Comparison of ENCODE assay signal across 19 cellular contexts in the genomic region with DNA sequence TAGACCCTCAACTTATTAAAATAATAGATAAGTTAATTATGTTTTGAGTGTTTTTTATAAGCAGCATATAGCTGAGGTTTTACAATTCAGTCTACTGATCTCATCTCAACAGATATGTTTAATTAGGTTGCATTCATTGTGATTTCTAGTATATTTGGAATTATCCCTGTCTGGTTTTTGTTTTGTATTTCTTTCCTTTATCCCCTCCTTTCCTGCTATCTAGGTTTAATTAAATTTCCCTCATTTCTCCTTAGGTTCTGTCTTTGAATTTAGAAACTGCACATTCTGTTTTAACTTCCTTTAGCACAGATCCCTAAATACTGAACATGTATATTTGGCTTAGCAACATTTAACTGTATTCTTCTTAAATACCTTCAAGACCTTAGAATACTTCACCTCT. TPM values are rescaled to one million over a fixed set of nuclear protein-coding genes. Genes with fewer than 3 reads are reported as not detected.
DNase-seq lines count a peak whose midpoint lies in the region; ATAC-seq and TF ChIP-seq lines count a peak whose summit lies in the region.
"Had no signal": no experiment of that assay in that cellular context is flagged by ENCODE, and none has a peak within 500 bp of the region (broad histone marks: within the 10 kb centered on the region; RNA-seq: fewer than 3 reads in every experiment).

No MANE protein-coding gene starts in this region.

- ATAC-seq in CD4-positive, CD25-positive, alpha-beta regulatory T cell (ENCODE audit: low read depth in 2 of 2) = no peak
- ATAC-seq in activated B cell treated with CpG ODN at 0.5 μM for 24 hours (ENCODE audit: low read depth) = no peak

- in situ Hi-C loops in G401 (cut with HindIII; ENCODE audit: low sequenced_read_pairs) = no loop called here

- H3K9me3 Mint-ChIP-seq in T-helper 1 cell treated with Interleukin-12 subunit alpha and Interleukin-12 subunit beta and Interleukin-4 antibody, amounts not matched to agents 30 μg/mL and 1 μg/mL, for 36 hours = no peaks in the 10 kb centered on the region
- no peaks in the 10 kb centered on the region for H3K9me3 Mint-ChIP-seq in CD4-positive, CD25-positive, alpha-beta regulatory T cell
- no peaks in the 10 kb centered on the region for H3K9me3 Mint-ChIP-seq in activated B cell treated with CpG ODN at 0.5 μM for 24 hours
- no peaks in the 10 kb centered on the region for H3K9me3 Mint-ChIP-seq in dendritic cell treated with granulocyte-macrophage colony-stimulating factor and Interleukin-4, amounts not matched to agents 40 ng/mL and 50 ng/mL, for 4 days
- H3K9me3 Mint-ChIP-seq: HFFc6 had no signal

- intact Hi-C loops in activated B cell treated with CpG ODN at 0.5 μM for 24 hours (cut with micrococcal nuclease) = no loop called here
- intact Hi-C loops in dendritic cell treated with granulocyte-macrophage colony-stimulating factor and Interleukin-4, amounts not matched to agents 40 ng/mL and 50 ng/mL, for 4 days (cut with micrococcal nuclease) = no loop called here
- intact Hi-C loops in thyroid gland (cut with DNase I) = no loop called here

- DNase-seq in T-helper 1 cell (no peak), activated B cell treated with CpG ODN at 0.5 μM for 24 hours (no peak), G401 (ENCODE audit: low spot score) (no peak), thyroid gland (no peak), NCI-H2171 (lab: John Stamatoyannopoulos, UW) (no peak)
- no peak for DNase-seq in CD4-positive, CD25-positive, alpha-beta regulatory T cell
- DNase-seq: DMS 273 treated with DMSO at 0.1 percent for 48 hours, HFFc6, KBM-7, NCI-H1048, NCI-H146, NCI-H2081 treated with DMSO at 0.1 percent for 48 hours, NCI-H226, NCI-H526 treated with DMSO at 0.1 percent for 48 hours had no signal

- H3K4me3 ChIP-seq in CD4-positive, CD25-positive, alpha-beta regulatory T cell (ENCODE audit: low read depth, low read length) = no peak overlapping the region
- no peak overlapping the region for H3K4me3 ChIP-seq in thyroid gland (replicated peaks in 1 of 3)

- H3K36me3 ChIP-seq in CD4-positive, CD25-positive, alpha-beta regulatory T cell (ENCODE audit: control insufficient read depth, insufficient read depth, low read length) = peaks cover 48% of the 10 kb centered on the region
- H3K36me3 ChIP-seq in thyroid gland = peaks cover 3 to 4% of the 10 kb centered on the region in 2 donors

- CTCF ChIA-PET in activated B cell treated with CpG ODN at 0.5 μM for 24 hours (lab: Charles Lee) = no interaction called here

- H3K27me3 Mint-ChIP-seq in T-helper 1 cell treated with Interleukin-12 subunit alpha and Interleukin-12 subunit beta and Interleukin-4 antibody, amounts not matched to agents 30 μg/mL and 1 μg/mL, for 36 hours (ENCODE audit: low read depth) = no peaks in the 10 kb centered on the region
- no peaks in the 10 kb centered on the region for H3K27me3 Mint-ChIP-seq in CD4-positive, CD25-positive, alpha-beta regulatory T cell
- no peaks in the 10 kb centered on the region for H3K27me3 Mint-ChIP-seq in activated B cell treated with CpG ODN at 0.5 μM for 24 hours
- H3K27me3 Mint-ChIP-seq in dendritic cell treated with granulocyte-macrophage colony-stimulating factor and Interleukin-4, amounts not matched to agents 40 ng/mL and 50 ng/mL, for 4 days = no peaks in the 10 kb centered on the region

- no peak for TF ChIP-seq POLR2A in thyroid gland (IDR thresholded peaks at IDR 0.05)

- H3K27ac Mint-ChIP-seq in T-helper 1 cell treated with Interleukin-12 subunit alpha and Interleukin-12 subunit beta and Interleukin-4 antibody, amounts not matched to agents 30 μg/mL and 1 μg/mL, for 36 hours = peak overlapping the region; percentile 23
- peak overlapping the region; percentile 37 to 72 (median 50) for H3K27ac Mint-ChIP-seq in CD4-positive, CD25-positive, alpha-beta regulatory T cell
- peak overlapping the region; percentile 16 for H3K27ac Mint-ChIP-seq in activated B cell treated with CpG ODN at 0.5 μM for 24 hours
- H3K27ac Mint-ChIP-seq in dendritic cell treated with granulocyte-macrophage colony-stimulating factor and Interleukin-4, amounts not matched to agents 40 ng/mL and 50 ng/mL, for 4 days = peak overlapping the region; percentile 18
- H3K27ac Mint-ChIP-seq: HFFc6 had no signal

- TF ChIP-seq CTCF in activated B cell treated with CpG ODN at 0.5 μM for 24 hours (IDR thresholded peaks at IDR 0.05) (no peak), thyroid gland (IDR thresholded peaks at IDR 0.05) (no peak)

- H3K4me1 ChIP-seq in CD4-positive, CD25-positive, alpha-beta regulatory T cell (ENCODE audit: control insufficient read depth, insufficient read depth, low read length, poor library complexity, severe bottlenecking) = peaks cover 30% of the 10 kb centered on the region
- H3K4me1 ChIP-seq in thyroid gland = no peaks in the 10 kb centered on the region

- H3K9me3 ChIP-seq in CD4-positive, CD25-positive, alpha-beta regulatory T cell (ENCODE audit: control insufficient read depth in 2 of 2, low read length in 2 of 2) = no peaks in the 10 kb centered on the region
- H3K9me3 ChIP-seq in thyroid gland = no peaks in the 10 kb centered on the region

- peak overlapping the region; percentile 30 for H3K27ac ChIP-seq in CD4-positive, CD25-positive, alpha-beta regulatory T cell (ENCODE audit: insufficient read depth, low read length, poor library complexity, severe bottlenecking)
- H3K27ac ChIP-seq in thyroid gland = no peak overlapping the region
- H3K27ac ChIP-seq: 22Rv1, RWPE1 had no signal

- no peak overlapping the region for H3K4me3 Mint-ChIP-seq in T-helper 1 cell treated with Interleukin-12 subunit alpha and Interleukin-12 subunit beta and Interleukin-4 antibody, amounts not matched to agents 30 μg/mL and 1 μg/mL, for 36 hours
- H3K4me3 Mint-ChIP-seq in CD4-positive, CD25-positive, alpha-beta regulatory T cell = peak overlapping the region in 1 of 4 donors; percentile 21
- no peak overlapping the region for H3K4me3 Mint-ChIP-seq in activated B cell treated with CpG ODN at 0.5 μM for 24 hours
- H3K4me3 Mint-ChIP-seq in dendritic cell treated with granulocyte-macrophage colony-stimulating factor and Interleukin-4, amounts not matched to agents 40 ng/mL and 50 ng/mL, for 4 days = no peak overlapping the region
- H3K4me3 Mint-ChIP-seq: HFFc6 had no signal

- no peaks in the 10 kb centered on the region for H3K27me3 ChIP-seq in CD4-positive, CD25-positive, alpha-beta regulatory T cell (ENCODE audit: control insufficient read depth, insufficient read depth, low read length)
- H3K27me3 ChIP-seq in thyroid gland = no peaks in the 10 kb centered on the region

- POLR2A ChIA-PET in activated B cell treated with CpG ODN at 0.5 μM for 24 hours (lab: Charles Lee) = no interaction called here

- H3K36me3 Mint-ChIP-seq in T-helper 1 cell treated with Interleukin-12 subunit alpha and Interleukin-12 subunit beta and Interleukin-4 antibody, amounts not matched to agents 30 μg/mL and 1 μg/mL, for 36 hours (ENCODE audit: low read depth) = peaks cover 66% of the 10 kb centered on the region
- peaks cover 59% of the 10 kb centered on the region for H3K36me3 Mint-ChIP-seq in CD4-positive, CD25-positive, alpha-beta regulatory T cell
- H3K36me3 Mint-ChIP-seq in activated B cell treated with CpG ODN at 0.5 μM for 24 hours (ENCODE audit: low read depth) = peaks cover 68% of the 10 kb centered on the region
- peaks cover 79% of the 10 kb centered on the region for H3K36me3 Mint-ChIP-seq in dendritic cell treated with granulocyte-macrophage colony-stimulating factor and Interleukin-4, amounts not matched to agents 40 ng/mL and 50 ng/mL, for 4 days (ENCODE audit: low read depth)

- peaks cover 59% of the 10 kb centered on the region for H3K4me1 Mint-ChIP-seq in T-helper 1 cell treated with Interleukin-12 subunit alpha and Interleukin-12 subunit beta and Interleukin-4 antibody, amounts not matched to agents 30 μg/mL and 1 μg/mL, for 36 hours (ENCODE audit: low read depth)
- peaks cover 59 to 71% (median 66%) of the 10 kb centered on the region in 4 donors for H3K4me1 Mint-ChIP-seq in CD4-positive, CD25-positive, alpha-beta regulatory T cell
- peaks cover 16% of the 10 kb centered on the region for H3K4me1 Mint-ChIP-seq in activated B cell treated with CpG ODN at 0.5 μM for 24 hours
- peaks cover 29% of the 10 kb centered on the region for H3K4me1 Mint-ChIP-seq in dendritic cell treated with granulocyte-macrophage colony-stimulating factor and Interleukin-4, amounts not matched to agents 40 ng/mL and 50 ng/mL, for 4 days (ENCODE audit: low read depth)

RNA-seq across cellular contexts. Expression of gene SUMO4, which starts 4.9 kb away (rescaled TPM):
- total RNA-seq in CD4-positive, CD25-positive, alpha-beta regulatory T cell = 9.0 TPM
- polyA plus RNA-seq in CD4-positive, CD25-positive, alpha-beta regulatory T cell = 1 to 10 TPM in 2 of 4 donors, under 1 TPM in 2; 0.38 to 1.6 (median 0.93) TPM
- 6.7 and 7.9 TPM in 2 replicates for total RNA-seq in activated B cell treated with CpG ODN at 0.5 μM for 24 hours
- not detected in 2 replicates for total RNA-seq in G401 (2014; rRNA removed; shearing (Covaris generic))
- total RNA-seq in thyroid gland = 1 to 10 TPM; 3.6 to 9.9 (median 4.7) TPM
- polyA plus RNA-seq: BJ had no signal
